17 cellular contexts compared by ENCODE assay signal in the genomic region with DNA sequence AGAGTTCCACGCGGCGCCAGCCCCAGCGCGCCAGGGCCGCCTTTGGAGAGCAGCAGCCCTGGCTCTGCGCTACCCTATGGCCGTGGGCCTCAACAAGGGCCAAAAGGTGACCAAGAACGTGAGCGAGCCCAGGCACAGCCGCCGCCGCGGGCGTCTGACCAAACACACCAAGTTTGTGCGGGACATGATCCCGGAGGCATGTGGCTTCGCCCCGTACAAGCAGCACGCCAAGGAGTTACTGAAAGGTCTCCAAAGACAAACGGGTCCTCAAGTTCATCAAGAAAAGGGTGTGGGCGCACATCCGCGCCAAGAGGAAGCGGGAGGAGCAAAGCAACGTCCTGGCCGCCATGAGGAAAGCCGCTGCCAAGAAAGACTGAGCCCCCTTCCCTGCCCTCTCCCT.
A peak's percentile ranks its signal among the peaks of the same experiment; 100 is the strongest.
DNase-seq lines count a peak whose midpoint lies in the region; ATAC-seq and TF ChIP-seq lines count a peak whose summit lies in the region.
"Had no signal": no experiment of that assay in that cellular context is flagged by ENCODE, and none has a peak within 500 bp of the region (broad histone marks: within the 10 kb centered on the region; RNA-seq: fewer than 3 reads in every experiment).

No MANE protein-coding gene starts in this region.

- no peak overlapping the region for H2BK12ac ChIP-seq in neuronal stem cell (ENCODE audit: low read length)

- H3K9me3 Mint-ChIP-seq in mesothelial cell of epicardium, result no peaks in the 10 kb centered on the region
- H3K9me3 Mint-ChIP-seq: CD4-positive, CD25-positive, alpha-beta regulatory T cell had no signal

- H3K4me3 Mint-ChIP-seq in mesothelial cell of epicardium, result no peak overlapping the region
- H3K4me3 Mint-ChIP-seq: B cell had no signal

- peak; percentile 34 for DNase-seq in fibroblast of the aortic adventitia (ENCODE audit: low read depth)
- peak; percentile 66 for DNase-seq in right atrium auricular region (ENCODE audit: low spot score)
- no peak for DNase-seq in neuronal stem cell (ENCODE audit: low spot score)
- no peak for DNase-seq in HuH-7 (ENCODE audit: low spot score)
- no peak for DNase-seq in GOT3 (lab: John Stamatoyannopoulos, UW)
- DNase-seq in mesothelial cell of epicardium (ENCODE audit: low spot score in 2 of 2, unreplicated experiment in 2 of 2), result no peak
- DNase-seq: Caco-2; CD4-positive, CD25-positive, alpha-beta regulatory T cell; EL; HCEC 1CT; NCI-H1417; NCI-H187 treated with DMSO at 0.1 percent for 48 hours; NCI-H2171 treated with DMSO at 0.1 percent for 48 hours; NCI-H510A treated with DMSO at 0.1 percent for 48 hours had no signal

- no peak overlapping the region for H3K27ac Mint-ChIP-seq in mesothelial cell of epicardium
- H3K27ac Mint-ChIP-seq: B cell had no signal

- peak overlapping the region; percentile 13 for H3K18ac ChIP-seq in neuronal stem cell (ENCODE audit: low read length)

- H3K36me3 ChIP-seq in right atrium auricular region, result no peaks in the 10 kb centered on the region
- no peaks in the 10 kb centered on the region for H3K36me3 ChIP-seq in neuronal stem cell (replicated peaks in 1 of 2; ENCODE audit: control insufficient read depth in 2 of 2, insufficient read depth in 2 of 2, low read length in 2 of 2)

- H3K9me3 ChIP-seq in right atrium auricular region (no peaks in the 10 kb centered on the region), neuronal stem cell (replicated peaks in 1 of 2; ENCODE audit: control insufficient read depth in 2 of 2, insufficient read depth in 1 of 2, low read depth in 1 of 2, low read length in 2 of 2) (peaks cover 0 to 5% of the 10 kb centered on the region in 2 donors)
- H3K9me3 ChIP-seq: Caco-2 had no signal

- H3K27ac ChIP-seq in right atrium auricular region, result peak overlapping the region; percentile 10 to 64
- H3K27ac ChIP-seq in neuronal stem cell (replicated peaks; ENCODE audit: low read length), result no peak overlapping the region
- H3K27ac ChIP-seq: SK-N-MC had no signal

- H3K4me1 ChIP-seq in right atrium auricular region (peaks cover 0 to 31% of the 10 kb centered on the region in 2 donors), neuronal stem cell (ENCODE audit: control insufficient read depth in 2 of 2, insufficient read depth in 1 of 2, low read depth in 1 of 2, low read length in 2 of 2) (peaks cover 3 to 17% of the 10 kb centered on the region in 2 donors)
- H3K4me1 ChIP-seq: Caco-2 had no signal

- H2BK15ac ChIP-seq in neuronal stem cell (ENCODE audit: low read length), result no peak overlapping the region

- H3K36me3 Mint-ChIP-seq in mesothelial cell of epicardium, result no peaks in the 10 kb centered on the region
- H3K36me3 Mint-ChIP-seq: CD4-positive, CD25-positive, alpha-beta regulatory T cell had no signal

- no peaks in the 10 kb centered on the region for H3K27me3 Mint-ChIP-seq in mesothelial cell of epicardium (ENCODE audit: low read depth)
- H3K27me3 Mint-ChIP-seq: B cell; CD4-positive, CD25-positive, alpha-beta regulatory T cell had no signal

- H3K4ac ChIP-seq in neuronal stem cell (ENCODE audit: low read length), result no peak overlapping the region

- H3K9ac ChIP-seq in neuronal stem cell (ENCODE audit: low read depth, low read length, poor library complexity), result no peak overlapping the region

- no peak overlapping the region for H2BK120ac ChIP-seq in neuronal stem cell (ENCODE audit: low read depth, low read length)

- no peaks in the 10 kb centered on the region for H3K27me3 ChIP-seq in right atrium auricular region
- H3K27me3 ChIP-seq in neuronal stem cell (ENCODE audit: control insufficient read depth in 3 of 3, insufficient read depth in 3 of 3, low read depth in 1 of 3, low read length in 3 of 3), result no peaks in the 10 kb centered on the region

- H3K14ac ChIP-seq in neuronal stem cell (ENCODE audit: low read length), result no peak overlapping the region

- ATAC-seq in GM21390 (IDR thresholded peaks at IDR 0.05; ENCODE audit: unreplicated experiment), result no peak

- H3K23ac ChIP-seq in neuronal stem cell (ENCODE audit: low read depth, low read length, poor library complexity), result peak overlapping the region; percentile 77

- H3K79me1 ChIP-seq in neuronal stem cell (ENCODE audit: low read depth, low read length), result no peaks in the 10 kb centered on the region

- no peak overlapping the region for H4K8ac ChIP-seq in neuronal stem cell (ENCODE audit: low read depth, low read length)

- TF ChIP-seq CTCF in fibroblast of the aortic adventitia (IDR thresholded peaks at IDR 0.05; ENCODE audit: insufficient read depth, low read length) (no peak), right atrium auricular region (IDR thresholded peaks at IDR 0.05) (no peak), mesothelial cell of epicardium (IDR thresholded peaks at IDR 0.05; ENCODE audit: unreplicated experiment) (no peak)

- peaks cover 7% of the 10 kb centered on the region for H3K4me1 Mint-ChIP-seq in mesothelial cell of epicardium

- no peak overlapping the region for H2BK5ac ChIP-seq in neuronal stem cell (ENCODE audit: low read length)

- H4K91ac ChIP-seq in neuronal stem cell (ENCODE audit: low read depth, low read length, poor library complexity), result no peak overlapping the region

- H3K4me3 ChIP-seq in fibroblast of the aortic adventitia (ENCODE audit: low read depth, low read length) (no peak overlapping the region), right atrium auricular region (peak overlapping the region in 1 of 2 donors; percentile 21), neuronal stem cell (ENCODE audit: low read length in 2 of 2) (no peak overlapping the region)
- H3K4me3 ChIP-seq: SK-N-MC had no signal

- H2AK5ac ChIP-seq in neuronal stem cell (ENCODE audit: low read depth, low read length), result no peak overlapping the region

- H3K4me2 ChIP-seq in neuronal stem cell (ENCODE audit: insufficient read depth, low read length, poor library complexity, severe bottlenecking), result no peak overlapping the region

- no CpG with 5 or more reads among the region's 28 CpGs for WGBS in neuronal stem cell (ENCODE audit: extremely low coverage in 2 of 2, insufficient read length in 2 of 2, insufficient replicate concordance in 1 of 2), 2 donors

- H2AFZ ChIP-seq in neuronal stem cell (ENCODE audit: low read length), result no peak overlapping the region

Comparison
In these comparisons a context has a peak if more than half of its experiments do, and no peak if none do; other contexts are left out.
1. DNase-seq: peak in fibroblast of the aortic adventitia (single experiment) and right atrium auricular region (single experiment); none in neuronal stem cell (single experiment), HuH-7 (single experiment), GOT3 (single experiment) and mesothelial cell of epicardium (0 of 2).